Comparison of ENCODE assay signal across 8 cellular contexts in the genomic region with DNA sequence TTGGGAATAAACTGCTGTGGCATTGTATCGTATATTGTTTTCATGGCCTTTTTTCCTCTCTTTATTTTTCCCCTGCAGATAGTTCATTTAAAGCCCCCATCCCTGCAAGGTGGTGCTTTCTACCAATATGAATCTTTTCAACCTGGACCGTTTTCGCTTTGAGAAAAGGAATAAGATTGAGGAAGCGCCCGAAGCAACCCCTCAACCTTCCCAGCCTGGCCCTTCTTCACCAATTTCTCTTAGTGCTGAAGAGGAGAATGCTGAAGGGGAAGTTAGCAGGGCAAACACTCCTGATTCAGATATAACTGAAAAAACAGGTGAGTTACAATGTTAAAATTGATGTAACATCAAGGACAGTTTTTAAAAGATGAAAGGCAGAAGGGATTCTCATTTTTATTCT. TPM values are rescaled to one million over a fixed set of nuclear protein-coding genes. Genes with fewer than 3 reads are reported as not detected.
DNase-seq lines count a peak whose midpoint lies in the region; ATAC-seq and TF ChIP-seq lines count a peak whose summit lies in the region.

No MANE protein-coding gene starts in this region.

- H3K4me1 ChIP-seq in tibial nerve = peaks cover 0 to 46% (median 12%) of the 10 kb centered on the region in 4 donors

- H3K27me3 ChIP-seq in kidney epithelial cell (ENCODE audit: control insufficient read depth, insufficient read depth, low read length) (no peaks in the 10 kb centered on the region), tibial nerve (no peaks in the 10 kb centered on the region)

- H3K36me3 ChIP-seq in kidney epithelial cell (ENCODE audit: control insufficient read depth, insufficient read depth, low read length) (no peaks in the 10 kb centered on the region), tibial nerve (peaks cover 0 to 31% (median 0%) of the 10 kb centered on the region in 3 donors)

- H3K27ac ChIP-seq in tibial nerve = peak overlapping the region; percentile 78 to 97 (median 89)

- TF ChIP-seq CTCF in kidney epithelial cell (IDR thresholded peaks at IDR 0.05; ENCODE audit: insufficient read depth, low read length, poor library complexity, severe bottlenecking) (no peak), tibial nerve (IDR thresholded peaks at IDR 0.05) (no peak)

- ATAC-seq in activated naive CD8-positive, alpha-beta T cell treated with anti-CD3 and anti-CD28 coated beads, Interleukin-2, amount 10 ng/mL, durations not matched to agents 7 days and 5 days (ENCODE audit: low read depth) = peak; percentile 1
- ATAC-seq in GM18861 (IDR thresholded peaks at IDR 0.05; ENCODE audit: unreplicated experiment) (no peak), HG03139 (IDR thresholded peaks at IDR 0.05; ENCODE audit: unreplicated experiment) (no peak)

- no peaks in the 10 kb centered on the region for H3K27me3 Mint-ChIP-seq in activated naive CD4-positive, alpha-beta T cell treated with anti-CD3 and anti-CD28 coated beads for 36 hours (ENCODE audit: low read depth)
- peaks cover 3% of the 10 kb centered on the region for H3K27me3 Mint-ChIP-seq in activated naive CD8-positive, alpha-beta T cell treated with anti-CD3 and anti-CD28 coated beads, Interleukin-2, amount 10 ng/mL, durations not matched to agents 7 days and 5 days

- no peak for DNase-seq in activated naive CD4-positive, alpha-beta T cell treated with anti-CD3 and anti-CD28 coated beads for 36 hours
- no peak for DNase-seq in activated naive CD4-positive, alpha-beta T cell (lab: John Stamatoyannopoulos, UW)
- no peak for DNase-seq in activated naive CD8-positive, alpha-beta T cell treated with anti-CD3 and anti-CD28 coated beads, Interleukin-2, amount 10 ng/mL, durations not matched to agents 7 days and 5 days
- DNase-seq in kidney epithelial cell (ENCODE audit: low read depth) (no peak), tibial nerve (ENCODE audit: low spot score in 2 of 2) (no peak), kidney tubule cell (ENCODE audit: low spot score) (no peak)

- peaks cover 34% of the 10 kb centered on the region for H3K4me1 Mint-ChIP-seq in activated naive CD4-positive, alpha-beta T cell treated with anti-CD3 and anti-CD28 coated beads for 36 hours (ENCODE audit: low read depth)
- H3K4me1 Mint-ChIP-seq in activated naive CD8-positive, alpha-beta T cell treated with anti-CD3 and anti-CD28 coated beads, Interleukin-2, amount 10 ng/mL, durations not matched to agents 7 days and 5 days = peaks cover 29% of the 10 kb centered on the region

- no peak for TF ChIP-seq POLR2A in tibial nerve (IDR thresholded peaks at IDR 0.05)

- TF ChIP-seq EP300 in tibial nerve (IDR thresholded peaks at IDR 0.05) = no peak

- peak overlapping the region; percentile 97 for H3K27ac Mint-ChIP-seq in activated naive CD4-positive, alpha-beta T cell treated with anti-CD3 and anti-CD28 coated beads for 36 hours
- H3K27ac Mint-ChIP-seq in activated naive CD8-positive, alpha-beta T cell treated with anti-CD3 and anti-CD28 coated beads, Interleukin-2, amount 10 ng/mL, durations not matched to agents 7 days and 5 days = peak overlapping the region; percentile 98

- POLR2A ChIA-PET in activated naive CD8-positive, alpha-beta T cell treated with anti-CD3 and anti-CD28 coated beads, Interleukin-2, amount 10 ng/mL, durations not matched to agents 7 days and 5 days (lab: Charles Lee) = no interaction called here

- WGBS in tibial nerve, 2 donors = 11% methylated on average over 5 of the region's 5 CpGs

- intact Hi-C loops in activated naive CD4-positive, alpha-beta T cell treated with anti-CD3 and anti-CD28 coated beads for 36 hours (cut with micrococcal nuclease) = no loop called here

- H3K4me3 ChIP-seq in kidney epithelial cell (ENCODE audit: low read depth, low read length) (peak overlapping the region; percentile 79), tibial nerve (peak overlapping the region; percentile 63 to 83 (median 70))

- no peaks in the 10 kb centered on the region for H3K9me3 ChIP-seq in tibial nerve

- no peaks in the 10 kb centered on the region for H3K9me3 Mint-ChIP-seq in activated naive CD4-positive, alpha-beta T cell treated with anti-CD3 and anti-CD28 coated beads for 36 hours
- no peaks in the 10 kb centered on the region for H3K9me3 Mint-ChIP-seq in activated naive CD8-positive, alpha-beta T cell treated with anti-CD3 and anti-CD28 coated beads, Interleukin-2, amount 10 ng/mL, durations not matched to agents 7 days and 5 days

- peak overlapping the region; percentile 88 for H3K4me3 Mint-ChIP-seq in activated naive CD4-positive, alpha-beta T cell treated with anti-CD3 and anti-CD28 coated beads for 36 hours
- peak overlapping the region; percentile 94 for H3K4me3 Mint-ChIP-seq in activated naive CD8-positive, alpha-beta T cell treated with anti-CD3 and anti-CD28 coated beads, Interleukin-2, amount 10 ng/mL, durations not matched to agents 7 days and 5 days

- CTCF ChIA-PET in activated naive CD4-positive, alpha-beta T cell treated with anti-CD3 and anti-CD28 coated beads for 36 hours (lab: Charles Lee) = no interaction called here

- peaks cover 30% of the 10 kb centered on the region for H3K36me3 Mint-ChIP-seq in activated naive CD4-positive, alpha-beta T cell treated with anti-CD3 and anti-CD28 coated beads for 36 hours (ENCODE audit: low read depth)
- peaks cover 26% of the 10 kb centered on the region for H3K36me3 Mint-ChIP-seq in activated naive CD8-positive, alpha-beta T cell treated with anti-CD3 and anti-CD28 coated beads, Interleukin-2, amount 10 ng/mL, durations not matched to agents 7 days and 5 days

RNA-seq across cellular contexts. Expression of a gene that starts 0.6 kb away (rescaled TPM):
- total RNA-seq in activated naive CD4-positive, alpha-beta T cell treated with anti-CD3 and anti-CD28 coated beads for 36 hours = 10 to 100 TPM; 20.4 to 20.7 TPM
- 10 to 100 TPM; 26.1 to 27.7 TPM for total RNA-seq in activated naive CD8-positive, alpha-beta T cell treated with anti-CD3 and anti-CD28 coated beads, Interleukin-2, amount 10 ng/mL, durations not matched to agents 7 days and 5 days
- total RNA-seq in kidney epithelial cell (36.8 and 38.0 TPM in 2 replicates), tibial nerve (10 to 100 TPM; 22.3 to 25.7 (median 23.6) TPM)
